In genomic region chr6:158703840-158704822, GRCh38 we compare ENCODE assay signal across 1 cellular context.
TF ChIP-seq lines count a peak whose summit lies in the region.

No MANE protein-coding gene starts in this region.

TF ChIP-seq in HepG2, 621 proteins besides CTCF, POLR2A, EP300 and RAD21 (continued from another document and continues in another):
- TF ChIP-seq, protein P1, sequence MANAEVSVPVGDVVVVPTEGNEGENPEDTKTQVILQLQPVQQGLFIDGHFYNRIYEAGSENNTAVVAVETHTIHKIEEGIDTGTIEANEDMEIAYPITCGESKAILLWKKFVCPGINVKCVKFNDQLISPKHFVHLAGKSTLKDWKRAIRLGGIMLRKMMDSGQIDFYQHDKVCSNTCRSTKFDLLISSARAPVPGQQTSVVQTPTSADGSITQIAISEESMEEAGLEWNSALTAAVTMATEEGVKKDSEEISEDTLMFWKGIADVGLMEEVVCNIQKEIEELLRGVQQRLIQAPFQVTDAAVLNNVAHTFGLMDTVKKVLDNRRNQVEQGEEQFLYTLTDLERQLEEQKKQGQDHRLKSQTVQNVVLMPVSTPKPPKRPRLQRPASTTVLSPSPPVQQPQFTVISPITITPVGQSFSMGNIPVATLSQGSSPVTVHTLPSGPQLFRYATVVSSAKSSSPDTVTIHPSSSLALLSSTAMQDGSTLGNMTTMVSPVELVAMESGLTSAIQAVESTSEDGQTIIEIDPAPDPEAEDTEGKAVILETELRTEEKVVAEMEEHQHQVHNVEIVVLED (CRISPR knock-in tag; IDR thresholded peaks at IDR 0.05; ENCODE audit: borderline replicate concordance): peak; percentile 57; the same call in 1 of the 2 replicates
- TF ChIP-seq ZFY (CRISPR knock-in tag; IDR thresholded peaks at IDR 0.05) (peak; percentile 80), PITX1 (CRISPR knock-in tag; IDR thresholded peaks at IDR 0.05) (peak; percentile 73), HNF1A (IDR thresholded peaks at IDR 0.05; ENCODE audit: low read depth) (no peak), HNF1A (CRISPR knock-in tag; IDR thresholded peaks at IDR 0.05; ENCODE audit: borderline replicate concordance) (peak; percentile 36; the same call in 1 of the 2 replicates), ZNF331 (CRISPR knock-in tag; IDR thresholded peaks at IDR 0.05) (peak; percentile 76), ZMYM4 (CRISPR knock-in tag; IDR thresholded peaks at IDR 0.05) (peak; percentile 94), ZNF160 (CRISPR knock-in tag; IDR thresholded peaks at IDR 0.05) (peak; percentile 74; the same call in 1 of the 2 replicates), ZNF772 (CRISPR knock-in tag; IDR thresholded peaks at IDR 0.05) (no peak; the same call in 1 of the 2 replicates), PCBP2 (optimal IDR thresholded peaks at IDR 0.05; ENCODE audit: low read depth, low read length, poor library complexity, severe bottlenecking) (no peak), PTBP1 (IDR thresholded peaks at IDR 0.05; ENCODE audit: low read depth, low read length, poor library complexity, severe bottlenecking) (peak; percentile 92), ZNF280D (CRISPR knock-in tag; IDR thresholded peaks at IDR 0.05) (peak; percentile 90), WIZ (CRISPR knock-in tag; IDR thresholded peaks at IDR 0.05) (peak; percentile 87), AGO2 (optimal IDR thresholded peaks at IDR 0.05; ENCODE audit: low read depth, low read length) (peak; percentile 26), ZSCAN21 (CRISPR knock-in tag; IDR thresholded peaks at IDR 0.05; ENCODE audit: borderline replicate concordance) (peak; percentile 73; the same call in 1 of the 2 replicates), ZNF383 (CRISPR knock-in tag; IDR thresholded peaks at IDR 0.05; ENCODE audit: borderline replicate concordance) (peak; percentile 77; the same call in 1 of the 2 replicates), HIVEP1 (CRISPR knock-in tag; IDR thresholded peaks at IDR 0.05) (peak; percentile 92), MXI1 (IDR thresholded peaks at IDR 0.05; ENCODE audit: borderline replicate concordance, low read depth, low read length) (peak; percentile 55; the same call in 2 of the 3 replicates), ZSCAN30 (CRISPR knock-in tag; IDR thresholded peaks at IDR 0.05) (peak; percentile 35; the same call in 1 of the 2 replicates), ZMYM2 (CRISPR knock-in tag; IDR thresholded peaks at IDR 0.05) (peak; percentile 85), ZNF235 (CRISPR knock-in tag; IDR thresholded peaks at IDR 0.05; ENCODE audit: borderline replicate concordance) (peak; percentile 83; the same call in 1 of the 2 replicates), HBP1 (CRISPR knock-in tag; IDR thresholded peaks at IDR 0.05; ENCODE audit: low read depth) (peak; percentile 52; the same call in 1 of the 2 replicates)
- TF ChIP-seq, protein P2, sequence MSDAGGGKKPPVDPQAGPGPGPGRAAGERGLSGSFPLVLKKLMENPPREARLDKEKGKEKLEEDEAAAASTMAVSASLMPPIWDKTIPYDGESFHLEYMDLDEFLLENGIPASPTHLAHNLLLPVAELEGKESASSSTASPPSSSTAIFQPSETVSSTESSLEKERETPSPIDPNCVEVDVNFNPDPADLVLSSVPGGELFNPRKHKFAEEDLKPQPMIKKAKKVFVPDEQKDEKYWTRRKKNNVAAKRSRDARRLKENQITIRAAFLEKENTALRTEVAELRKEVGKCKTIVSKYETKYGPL (CRISPR knock-in tag; IDR thresholded peaks at IDR 0.05): 0 out of 2 replicates have a peak, but pooled peaks have one; percentile 58
- TF ChIP-seq, protein P3, sequence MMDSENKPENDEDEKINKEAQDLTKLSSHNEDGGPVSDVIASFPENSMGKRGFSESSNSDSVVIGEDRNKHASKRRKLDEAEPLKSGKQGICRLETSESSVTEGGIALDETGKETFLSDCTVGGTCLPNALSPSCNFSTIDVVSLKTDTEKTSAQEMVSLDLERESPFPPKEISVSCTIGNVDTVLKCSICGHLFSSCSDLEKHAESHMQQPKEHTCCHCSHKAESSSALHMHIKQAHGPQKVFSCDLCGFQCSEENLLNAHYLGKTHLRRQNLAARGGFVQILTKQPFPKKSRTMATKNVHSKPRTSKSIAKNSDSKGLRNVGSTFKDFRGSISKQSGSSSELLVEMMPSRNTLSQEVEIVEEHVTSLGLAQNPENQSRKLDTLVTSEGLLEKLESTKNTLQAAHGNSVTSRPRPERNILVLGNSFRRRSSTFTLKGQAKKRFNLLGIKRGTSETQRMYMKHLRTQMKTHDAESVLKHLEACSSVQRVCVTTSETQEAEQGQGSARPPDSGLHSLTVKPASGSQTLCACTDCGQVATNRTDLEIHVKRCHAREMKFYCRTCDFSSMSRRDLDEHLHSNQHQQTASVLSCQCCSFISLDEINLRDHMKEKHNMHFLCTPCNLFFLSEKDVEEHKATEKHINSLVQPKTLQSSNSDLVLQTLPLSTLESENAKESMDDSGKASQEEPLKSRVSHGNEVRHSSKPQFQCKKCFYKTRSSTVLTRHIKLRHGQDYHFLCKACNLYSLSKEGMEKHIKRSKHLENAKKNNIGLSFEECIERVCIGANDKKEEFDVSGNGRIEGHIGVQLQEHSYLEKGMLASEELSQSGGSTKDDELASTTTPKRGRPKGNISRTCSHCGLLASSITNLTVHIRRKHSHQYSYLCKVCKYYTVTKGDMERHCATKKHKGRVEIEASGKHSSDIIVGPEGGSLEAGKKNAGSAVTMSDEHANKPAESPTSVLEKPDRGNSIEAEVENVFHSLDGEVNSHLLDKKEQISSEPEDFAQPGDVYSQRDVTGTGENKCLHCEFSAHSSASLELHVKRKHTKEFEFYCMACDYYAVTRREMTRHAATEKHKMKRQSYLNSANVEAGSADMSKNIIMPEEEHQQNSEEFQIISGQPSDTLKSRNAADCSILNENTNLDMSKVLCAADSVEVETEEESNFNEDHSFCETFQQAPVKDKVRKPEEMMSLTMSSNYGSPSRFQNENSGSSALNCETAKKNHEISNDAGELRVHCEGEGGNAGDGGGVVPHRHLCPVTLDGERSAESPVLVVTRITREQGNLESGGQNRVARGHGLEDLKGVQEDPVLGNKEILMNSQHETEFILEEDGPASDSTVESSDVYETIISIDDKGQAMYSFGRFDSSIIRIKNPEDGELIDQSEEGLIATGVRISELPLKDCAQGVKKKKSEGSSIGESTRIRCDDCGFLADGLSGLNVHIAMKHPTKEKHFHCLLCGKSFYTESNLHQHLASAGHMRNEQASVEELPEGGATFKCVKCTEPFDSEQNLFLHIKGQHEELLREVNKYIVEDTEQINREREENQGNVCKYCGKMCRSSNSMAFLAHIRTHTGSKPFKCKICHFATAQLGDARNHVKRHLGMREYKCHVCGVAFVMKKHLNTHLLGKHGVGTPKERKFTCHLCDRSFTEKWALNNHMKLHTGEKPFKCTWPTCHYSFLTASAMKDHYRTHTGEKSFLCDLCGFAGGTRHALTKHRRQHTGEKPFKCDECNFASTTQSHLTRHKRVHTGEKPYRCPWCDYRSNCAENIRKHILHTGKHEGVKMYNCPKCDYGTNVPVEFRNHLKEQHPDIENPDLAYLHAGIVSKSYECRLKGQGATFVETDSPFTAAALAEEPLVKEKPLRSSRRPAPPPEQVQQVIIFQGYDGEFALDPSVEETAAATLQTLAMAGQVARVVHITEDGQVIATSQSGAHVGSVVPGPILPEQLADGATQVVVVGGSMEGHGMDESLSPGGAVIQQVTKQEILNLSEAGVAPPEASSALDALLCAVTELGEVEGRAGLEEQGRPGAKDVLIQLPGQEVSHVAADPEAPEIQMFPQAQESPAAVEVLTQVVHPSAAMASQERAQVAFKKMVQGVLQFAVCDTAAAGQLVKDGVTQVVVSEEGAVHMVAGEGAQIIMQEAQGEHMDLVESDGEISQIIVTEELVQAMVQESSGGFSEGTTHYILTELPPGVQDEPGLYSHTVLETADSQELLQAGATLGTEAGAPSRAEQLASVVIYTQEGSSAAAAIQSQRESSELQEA (CRISPR knock-in tag; IDR thresholded peaks at IDR 0.05; ENCODE audit: not compliant biosample characterization): peak; percentile 91
- TF ChIP-seq, protein P4, sequence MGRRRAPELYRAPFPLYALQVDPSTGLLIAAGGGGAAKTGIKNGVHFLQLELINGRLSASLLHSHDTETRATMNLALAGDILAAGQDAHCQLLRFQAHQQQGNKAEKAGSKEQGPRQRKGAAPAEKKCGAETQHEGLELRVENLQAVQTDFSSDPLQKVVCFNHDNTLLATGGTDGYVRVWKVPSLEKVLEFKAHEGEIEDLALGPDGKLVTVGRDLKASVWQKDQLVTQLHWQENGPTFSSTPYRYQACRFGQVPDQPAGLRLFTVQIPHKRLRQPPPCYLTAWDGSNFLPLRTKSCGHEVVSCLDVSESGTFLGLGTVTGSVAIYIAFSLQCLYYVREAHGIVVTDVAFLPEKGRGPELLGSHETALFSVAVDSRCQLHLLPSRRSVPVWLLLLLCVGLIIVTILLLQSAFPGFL (CRISPR knock-in tag; IDR thresholded peaks at IDR 0.05): no peak
- TF ChIP-seq, protein P5, sequence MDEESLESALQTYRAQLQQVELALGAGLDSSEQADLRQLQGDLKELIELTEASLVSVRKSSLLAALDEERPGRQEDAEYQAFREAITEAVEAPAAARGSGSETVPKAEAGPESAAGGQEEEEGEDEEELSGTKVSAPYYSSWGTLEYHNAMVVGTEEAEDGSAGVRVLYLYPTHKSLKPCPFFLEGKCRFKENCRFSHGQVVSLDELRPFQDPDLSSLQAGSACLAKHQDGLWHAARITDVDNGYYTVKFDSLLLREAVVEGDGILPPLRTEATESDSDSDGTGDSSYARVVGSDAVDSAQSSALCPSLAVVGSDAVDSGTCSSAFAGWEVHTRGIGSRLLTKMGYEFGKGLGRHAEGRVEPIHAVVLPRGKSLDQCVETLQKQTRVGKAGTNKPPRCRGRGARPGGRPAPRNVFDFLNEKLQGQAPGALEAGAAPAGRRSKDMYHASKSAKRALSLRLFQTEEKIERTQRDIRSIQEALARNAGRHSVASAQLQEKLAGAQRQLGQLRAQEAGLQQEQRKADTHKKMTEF (CRISPR knock-in tag; IDR thresholded peaks at IDR 0.05): peak; percentile 83; the same call in 1 of the 2 replicates
- TF ChIP-seq, protein P6, sequence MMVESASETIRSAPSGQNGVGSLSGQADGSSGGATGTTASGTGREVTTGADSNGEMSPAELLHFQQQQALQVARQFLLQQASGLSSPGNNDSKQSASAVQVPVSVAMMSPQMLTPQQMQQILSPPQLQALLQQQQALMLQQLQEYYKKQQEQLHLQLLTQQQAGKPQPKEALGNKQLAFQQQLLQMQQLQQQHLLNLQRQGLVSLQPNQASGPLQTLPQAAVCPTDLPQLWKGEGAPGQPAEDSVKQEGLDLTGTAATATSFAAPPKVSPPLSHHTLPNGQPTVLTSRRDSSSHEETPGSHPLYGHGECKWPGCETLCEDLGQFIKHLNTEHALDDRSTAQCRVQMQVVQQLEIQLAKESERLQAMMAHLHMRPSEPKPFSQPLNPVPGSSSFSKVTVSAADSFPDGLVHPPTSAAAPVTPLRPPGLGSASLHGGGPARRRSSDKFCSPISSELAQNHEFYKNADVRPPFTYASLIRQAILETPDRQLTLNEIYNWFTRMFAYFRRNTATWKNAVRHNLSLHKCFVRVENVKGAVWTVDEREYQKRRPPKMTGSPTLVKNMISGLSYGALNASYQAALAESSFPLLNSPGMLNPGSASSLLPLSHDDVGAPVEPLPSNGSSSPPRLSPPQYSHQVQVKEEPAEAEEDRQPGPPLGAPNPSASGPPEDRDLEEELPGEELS (CRISPR knock-in tag; IDR thresholded peaks at IDR 0.05): peak; percentile 64
